Comparison of ENCODE assay signal across 8 cellular contexts in the genomic region with DNA sequence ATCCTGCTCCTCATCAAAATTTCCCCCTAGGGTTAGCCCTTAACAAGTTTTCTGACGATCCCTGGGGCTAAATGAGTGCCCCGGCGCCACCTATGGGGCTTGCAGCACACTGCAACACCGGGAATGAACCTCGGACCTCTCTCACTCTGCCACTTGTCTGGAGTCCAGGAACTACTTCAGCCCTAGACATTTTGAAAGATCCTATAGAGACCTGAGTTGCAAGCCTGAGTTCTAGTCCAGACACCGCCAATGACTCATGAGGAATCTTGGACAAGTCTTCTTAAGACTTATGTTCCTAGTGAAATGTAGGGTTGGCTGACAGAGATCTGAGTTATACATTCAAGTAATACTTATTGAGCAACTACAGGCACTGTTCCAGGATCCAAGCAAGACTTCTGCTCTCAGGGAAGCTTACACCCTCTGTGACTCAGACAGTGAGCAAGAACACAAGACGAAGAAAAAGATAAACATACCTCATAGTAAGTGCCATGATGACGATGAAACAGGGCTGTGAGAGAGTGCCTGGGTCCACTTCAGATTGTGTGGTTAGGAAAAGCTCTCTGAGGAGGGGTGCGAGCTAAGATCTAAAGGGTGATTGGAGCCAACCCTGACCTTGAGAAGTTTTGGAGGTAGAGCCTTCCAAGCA. TPM values are rescaled to one million over a fixed set of nuclear protein-coding genes. Genes with fewer than 3 reads are reported as not detected.
DNase-seq lines count a peak whose midpoint lies in the region; ATAC-seq and TF ChIP-seq lines count a peak whose summit lies in the region.

No MANE protein-coding gene starts in this region.

- peak; percentile 71 for DNase-seq in A673 (ENCODE audit: low spot score)
- peak; percentile 66 for DNase-seq in GM12865 (ENCODE audit: low read depth)
- peak; percentile 41 for DNase-seq in NCI-H2029 treated with DMSO at 0.1 percent for 48 hours (lab: John Stamatoyannopoulos, UW)
- peak; percentile 72 for DNase-seq in activated CD8-positive, alpha-beta memory T cell treated with anti-CD3 and anti-CD28 coated beads, Interleukin-2, amount 50 U/mL, for 48 hours
- peak; percentile 84 for DNase-seq in glomerular visceral epithelial cell (ENCODE audit: extremely low spot score)
- peak; percentile 84 for DNase-seq in sigmoid colon

- CTCF ChIA-PET in A673 (lab: Charles Lee) = no interaction called here

- peak in 2 of 4 donors; percentile 14 to 75 for TF ChIP-seq EP300 in sigmoid colon (IDR thresholded peaks at IDR 0.05)

- H3K27me3 ChIP-seq in A673 (replicated peaks; ENCODE audit: insufficient read depth, low read depth, low read length, poor library complexity) = no peaks in the 10 kb centered on the region
- H3K27me3 ChIP-seq in sigmoid colon = no peaks in the 10 kb centered on the region

- H3K4me1 ChIP-seq in A673 (ENCODE audit: insufficient read depth, low read length, poor library complexity, severe bottlenecking) = no peaks in the 10 kb centered on the region
- peaks cover 0 to 18% (median 8%) of the 10 kb centered on the region in 4 donors for H3K4me1 ChIP-seq in sigmoid colon

- intact Hi-C loops in A673 (cut with micrococcal nuclease; ENCODE audit: unreplicated experiment) = no loop called here
- intact Hi-C loops in sigmoid colon (cut with DNase I) = loop anchor here (2.0 to 10.0 kb wide), 2 partner anchors 69 to 211 kb away; a partner anchor contains a TSS

- H3K36me3 ChIP-seq in A673 (ENCODE audit: insufficient read depth, low read length, poor library complexity, severe bottlenecking) = no peaks in the 10 kb centered on the region
- no peaks in the 10 kb centered on the region for H3K36me3 ChIP-seq in sigmoid colon

- peak; percentile 67 for ATAC-seq in HG02623 (IDR thresholded peaks at IDR 0.05; ENCODE audit: unreplicated experiment)
- no peak for ATAC-seq in HG03457 (IDR thresholded peaks at IDR 0.05; ENCODE audit: unreplicated experiment)

- BruUV-seq in A673 (replicated peaks; lab: Mats Ljungman, UMichigan) = no TSS peak

- POLR2A ChIA-PET in A673 (lab: Charles Lee; ENCODE audit: low non-redundant PET) = no interaction called here

- TF ChIP-seq CTCF in A673 (conservative IDR thresholded peaks at IDR 0.05; ENCODE audit: low read depth, low read length) = peak; percentile 80
- TF ChIP-seq CTCF in GM12865 (IDR thresholded peaks at IDR 0.05; ENCODE audit: insufficient read depth, low read depth, low read length, missing control alignments) = peak; percentile 89
- peak; percentile 19 to 45 (median 36) for TF ChIP-seq CTCF in sigmoid colon (IDR thresholded peaks at IDR 0.05)

- H3K9me3 ChIP-seq in A673 (ENCODE audit: low read depth, low read length, poor library complexity, severe bottlenecking) = no peaks in the 10 kb centered on the region
- no peaks in the 10 kb centered on the region for H3K9me3 ChIP-seq in sigmoid colon

- no peak overlapping the region for H3K4me3 ChIP-seq in A673 (ENCODE audit: low read depth, low read length, poor library complexity, severe bottlenecking)
- no peak overlapping the region for H3K4me3 ChIP-seq in GM12865 (ENCODE audit: low read depth, low read length)
- no peak overlapping the region for H3K4me3 ChIP-seq in sigmoid colon

- H3K27ac ChIP-seq in A673 (ENCODE audit: low read depth, low read length, poor library complexity, severe bottlenecking) (no peak overlapping the region), sigmoid colon (peak overlapping the region; percentile 33 to 78 (median 64))

- no peak for TF ChIP-seq POLR2A in sigmoid colon (IDR thresholded peaks at IDR 0.05)

- 23 to 27% methylated on average over 9 of the region's 9 CpGs for WGBS in sigmoid colon, 2 donors

RNA-seq across cellular contexts. Expression of a gene that starts 10.2 kb away (rescaled TPM):
- total RNA-seq in A673 (2021) (not detected in 2 replicates), sigmoid colon (10 to 100 TPM; 18.5 to 23.8 (median 20.8) TPM)
- 1 to 10 TPM in 1 of 3 donors, not detected in 2; 2.0 TPM for polyA plus RNA-seq in sigmoid colon

Comparison
In these comparisons a context has a peak if more than half of its experiments do, and no peak if none do; other contexts are left out.
1. CTCF ChIP-seq: peak in every context shown above with its lines; median percentile 89 in GM12865; 80 in A673; 36 in sigmoid colon.
2. RNA of a gene that starts 10.2 kb away (total RNA-seq): 18.5 to 23.8 TPM in sigmoid colon; not detected in A673; every median in the first group is over 10 times any median in the second.
3. Peak in every context shown above with its lines, with median percentiles within 50 percentile points of each other: DNase-seq.